In genomic region chr6:36631326-36632046, GRCh38 we compare ENCODE assay signal across 24 cellular contexts. TPM values are rescaled to one million over a fixed set of nuclear protein-coding genes. Genes with fewer than 3 reads are reported as not detected.
A peak's percentile ranks its signal among the peaks of the same experiment; 100 is the strongest.
DNase-seq lines count a peak whose midpoint lies in the region; ATAC-seq and TF ChIP-seq lines count a peak whose summit lies in the region.
"Had no signal": no experiment of that assay in that cellular context is flagged by ENCODE, and none has a peak within 500 bp of the region (broad histone marks: within the 10 kb centered on the region; RNA-seq: fewer than 3 reads in every experiment).

No MANE protein-coding gene starts in this region.

- H3K27me3 ChIP-seq in cardiac muscle cell, result no peaks in the 10 kb centered on the region
- H3K27me3 ChIP-seq in adrenal gland, result no peaks in the 10 kb centered on the region
- H3K27me3 ChIP-seq in naive thymus-derived CD4-positive, alpha-beta T cell (ENCODE audit: control insufficient read depth in 2 of 2, insufficient read depth in 2 of 2, low read length in 2 of 2), result no peaks in the 10 kb centered on the region
- H3K27me3 ChIP-seq: brain microvascular endothelial cell, heart right ventricle, neutrophil, right lobe of liver had no signal

- peak overlapping the region; percentile 60 for H3K27ac ChIP-seq in cardiac muscle cell
- no peak overlapping the region for H3K27ac ChIP-seq in adrenal gland
- H3K27ac ChIP-seq in naive thymus-derived CD4-positive, alpha-beta T cell (ENCODE audit: low read depth, low read length), result no peak overlapping the region
- H3K27ac ChIP-seq: brain microvascular endothelial cell, heart right ventricle, neutrophil, right lobe of liver had no signal

- H3K4me1 ChIP-seq in cardiac muscle cell (ENCODE audit: low read depth) (peaks cover 23% of the 10 kb centered on the region), adrenal gland (replicated peaks in 1 of 2) (peaks cover 8 to 21% of the 10 kb centered on the region in 2 donors)
- H3K4me1 ChIP-seq in naive thymus-derived CD4-positive, alpha-beta T cell (ENCODE audit: control insufficient read depth in 2 of 2, insufficient read depth in 2 of 2, low read length in 2 of 2), result no peaks in the 10 kb centered on the region

- TF ChIP-seq CTCF in cardiac muscle cell (IDR thresholded peaks at IDR 0.05; ENCODE audit: low read depth, low read length) (no peak), nephron (IDR thresholded peaks at IDR 0.05; ENCODE audit: unreplicated experiment in 3 of 3) (no peak), adrenal gland (IDR thresholded peaks at IDR 0.05) (no peak)

- 84 to 87% (median 86%) methylated on average over 14 to 17 of the region's 17 CpGs for WGBS in adrenal gland, 4 donors

- peak in 1 of 2 donors; percentile 60 for DNase-seq in cardiac muscle cell (ENCODE audit: low read depth in 1 of 2, low spot score in 1 of 2)
- DNase-seq in Right ventricle myocardium superior, result no peak
- peak; percentile 77 for DNase-seq in left kidney (ENCODE audit: low read depth, low spot score)
- no peak for DNase-seq in adrenal gland
- DNase-seq in activated T-helper 1 cell treated with anti-CD3 and anti-CD28 coated beads, Interleukin-12 subunit alpha, Interleukin-12 subunit beta, Interleukin-2, Interleukin-4 antibody, amounts not matched to agents 30 ng/mL and 10 ng/mL and 1 ng/mL, durations not matched to agents 14 hours and 24 hours and 36 hours (ENCODE audit: low spot score), result no peak
- DNase-seq in naive thymus-derived CD4-positive, alpha-beta T cell, result no peak
- DNase-seq: activated CD4-positive, alpha-beta T cell treated with anti-CD3 and anti-CD28 coated beads for 36 hours; activated CD8-positive, alpha-beta T cell treated with anti-CD3 and anti-CD28 coated beads, Interleukin-2, amount 10 ng/mL, durations not matched to agents 7 days and 5 days; activated naive CD4-positive, alpha-beta T cell treated with anti-CD3 and anti-CD28 coated beads, Interleukin-2, amount 10 ng/mL, durations not matched to agents 7 days and 5 days; amniotic stem cell; brain microvascular endothelial cell; CD4-positive, CD25-positive, alpha-beta regulatory T cell; heart right ventricle; NCI-H146; NCI-H446 treated with DMSO at 0.1 percent for 48 hours; NCI-H774; stimulated activated CD4-positive, alpha-beta T cell treated with anti-CD3 and anti-CD28 coated beads, Interleukin-4, amount 100 ng/mL, for 24 hours; trophoblast cell had no signal

- H3K27me3 Mint-ChIP-seq in nephron (ENCODE audit: low read depth), result peaks cover 11% of the 10 kb centered on the region
- H3K27me3 Mint-ChIP-seq in activated T-helper 1 cell treated with anti-CD3 and anti-CD28 coated beads, Interleukin-12 subunit alpha, Interleukin-12 subunit beta, Interleukin-2, Interleukin-4 antibody, amounts not matched to agents 30 ng/mL and 10 ng/mL and 1 ng/mL, durations not matched to agents 14 hours and 24 hours and 36 hours (ENCODE audit: insufficient read depth), result no peaks in the 10 kb centered on the region
- no peaks in the 10 kb centered on the region for H3K27me3 Mint-ChIP-seq in naive thymus-derived CD4-positive, alpha-beta T cell
- H3K27me3 Mint-ChIP-seq: activated CD4-positive, alpha-beta T cell treated with anti-CD3 and anti-CD28 coated beads for 36 hours; activated T-helper 17 cell treated with anti-CD3 and anti-CD28 coated beads, Interleukin-2, amount 50 U/mL, for 72 hours had no signal

- peaks cover 65% of the 10 kb centered on the region for H3K4me1 Mint-ChIP-seq in nephron
- peaks cover 20% of the 10 kb centered on the region for H3K4me1 Mint-ChIP-seq in activated T-helper 1 cell treated with anti-CD3 and anti-CD28 coated beads, Interleukin-12 subunit alpha, Interleukin-12 subunit beta, Interleukin-2, Interleukin-4 antibody, amounts not matched to agents 30 ng/mL and 10 ng/mL and 1 ng/mL, durations not matched to agents 14 hours and 24 hours and 36 hours (ENCODE audit: low read depth)
- H3K4me1 Mint-ChIP-seq in naive thymus-derived CD4-positive, alpha-beta T cell, result peaks cover 0 to 20% (median 0%) of the 10 kb centered on the region in 7 donors
- H3K4me1 Mint-ChIP-seq: CD4-positive, CD25-positive, alpha-beta regulatory T cell had no signal

- H3K36me3 Mint-ChIP-seq in nephron (ENCODE audit: low read depth), result no peaks in the 10 kb centered on the region
- no peaks in the 10 kb centered on the region for H3K36me3 Mint-ChIP-seq in activated T-helper 1 cell treated with anti-CD3 and anti-CD28 coated beads, Interleukin-12 subunit alpha, Interleukin-12 subunit beta, Interleukin-2, Interleukin-4 antibody, amounts not matched to agents 30 ng/mL and 10 ng/mL and 1 ng/mL, durations not matched to agents 14 hours and 24 hours and 36 hours (ENCODE audit: low read depth)
- no peaks in the 10 kb centered on the region for H3K36me3 Mint-ChIP-seq in naive thymus-derived CD4-positive, alpha-beta T cell
- H3K36me3 Mint-ChIP-seq: activated naive CD4-positive, alpha-beta T cell treated with anti-CD3 and anti-CD28 coated beads, Interleukin-2, amount 10 ng/mL, durations not matched to agents 7 days and 5 days; CD4-positive, CD25-positive, alpha-beta regulatory T cell had no signal

- H3K9me3 ChIP-seq in cardiac muscle cell (ENCODE audit: low read depth), result no peaks in the 10 kb centered on the region
- H3K9me3 ChIP-seq in adrenal gland (replicated peaks in 1 of 3), result no peaks in the 10 kb centered on the region
- H3K9me3 ChIP-seq in naive thymus-derived CD4-positive, alpha-beta T cell (ENCODE audit: control insufficient read depth in 2 of 3, low read length in 3 of 3), result no peaks in the 10 kb centered on the region
- H3K9me3 ChIP-seq: heart right ventricle, neutrophil, right lobe of liver had no signal

- POLR2A ChIA-PET in naive thymus-derived CD4-positive, alpha-beta T cell (lab: Charles Lee), result no interaction called here

- ATAC-seq in Right ventricle myocardium superior (ENCODE audit: poor library complexity), result no peak
- ATAC-seq in HG03439 (IDR thresholded peaks at IDR 0.05; ENCODE audit: unreplicated experiment), result no peak
- ATAC-seq in naive thymus-derived CD4-positive, alpha-beta T cell, result no peak
- ATAC-seq: activated CD4-positive, alpha-beta T cell treated with anti-CD3 and anti-CD28 coated beads for 36 hours; activated CD8-positive, alpha-beta T cell treated with anti-CD3 and anti-CD28 coated beads, Interleukin-2, amount 10 ng/mL, durations not matched to agents 7 days and 5 days; activated T-helper 17 cell treated with anti-CD3 and anti-CD28 coated beads, Interleukin-2, amount 50 U/mL, for 72 hours; heart right ventricle; right lobe of liver had no signal

- no peak for TF ChIP-seq POLR2A in adrenal gland (IDR thresholded peaks at IDR 0.05)

- peak overlapping the region; percentile 82 to 93 (median 86) for H3K27ac Mint-ChIP-seq in nephron
- H3K27ac Mint-ChIP-seq in activated T-helper 1 cell treated with anti-CD3 and anti-CD28 coated beads, Interleukin-12 subunit alpha, Interleukin-12 subunit beta, Interleukin-2, Interleukin-4 antibody, amounts not matched to agents 30 ng/mL and 10 ng/mL and 1 ng/mL, durations not matched to agents 14 hours and 24 hours and 36 hours, result no peak overlapping the region
- H3K27ac Mint-ChIP-seq in naive thymus-derived CD4-positive, alpha-beta T cell, result no peak overlapping the region
- H3K27ac Mint-ChIP-seq: activated CD4-positive, alpha-beta T cell treated with anti-CD3 and anti-CD28 coated beads for 36 hours; activated CD8-positive, alpha-beta T cell treated with anti-CD3 and anti-CD28 coated beads, Interleukin-2, amount 10 ng/mL, durations not matched to agents 7 days and 5 days; activated naive CD4-positive, alpha-beta T cell treated with anti-CD3 and anti-CD28 coated beads, Interleukin-2, amount 10 ng/mL, durations not matched to agents 7 days and 5 days; activated T-helper 17 cell treated with anti-CD3 and anti-CD28 coated beads, Interleukin-2, amount 50 U/mL, for 72 hours; CD4-positive, CD25-positive, alpha-beta regulatory T cell; progenitor cell of endocrine pancreas had no signal

- CTCF ChIA-PET in naive thymus-derived CD4-positive, alpha-beta T cell (lab: Charles Lee), result no interaction called here

- H3K4me3 ChIP-seq in cardiac muscle cell (no peak overlapping the region), adrenal gland (no peak overlapping the region)
- no peak overlapping the region for H3K4me3 ChIP-seq in naive thymus-derived CD4-positive, alpha-beta T cell (ENCODE audit: low read length)
- H3K4me3 ChIP-seq: heart right ventricle, right lobe of liver had no signal

- H3K36me3 ChIP-seq in cardiac muscle cell, result no peaks in the 10 kb centered on the region
- no peaks in the 10 kb centered on the region for H3K36me3 ChIP-seq in adrenal gland (replicated peaks in 1 of 2)
- no peaks in the 10 kb centered on the region for H3K36me3 ChIP-seq in naive thymus-derived CD4-positive, alpha-beta T cell (ENCODE audit: control insufficient read depth in 2 of 3, insufficient read depth in 3 of 3, low read length in 3 of 3)
- H3K36me3 ChIP-seq: brain microvascular endothelial cell, heart right ventricle, neutrophil, right lobe of liver had no signal

- peak overlapping the region in 2 of 3 experiments; percentile 38 to 43 for H3K4me3 Mint-ChIP-seq in nephron
- no peak overlapping the region for H3K4me3 Mint-ChIP-seq in activated T-helper 1 cell treated with anti-CD3 and anti-CD28 coated beads, Interleukin-12 subunit alpha, Interleukin-12 subunit beta, Interleukin-2, Interleukin-4 antibody, amounts not matched to agents 30 ng/mL and 10 ng/mL and 1 ng/mL, durations not matched to agents 14 hours and 24 hours and 36 hours
- H3K4me3 Mint-ChIP-seq in naive thymus-derived CD4-positive, alpha-beta T cell, result no peak overlapping the region
- H3K4me3 Mint-ChIP-seq: activated CD4-positive, alpha-beta T cell treated with anti-CD3 and anti-CD28 coated beads for 36 hours; activated CD8-positive, alpha-beta T cell treated with anti-CD3 and anti-CD28 coated beads, Interleukin-2, amount 10 ng/mL, durations not matched to agents 7 days and 5 days; activated naive CD4-positive, alpha-beta T cell treated with anti-CD3 and anti-CD28 coated beads, Interleukin-2, amount 10 ng/mL, durations not matched to agents 7 days and 5 days; activated T-helper 17 cell treated with anti-CD3 and anti-CD28 coated beads, Interleukin-2, amount 50 U/mL, for 72 hours; CD4-positive, CD25-positive, alpha-beta regulatory T cell had no signal

- intact Hi-C loops in Right ventricle myocardium superior (cut with DNase I) (loop anchor here (5.0 kb wide), 1 partner anchor 46 kb away; the partner anchor contains the start of gene CDKN1A), adrenal gland (cut with DNase I) (no loop called here)
- intact Hi-C loops in activated T-helper 1 cell treated with anti-CD3 and anti-CD28 coated beads, Interleukin-12 subunit alpha, Interleukin-12 subunit beta, Interleukin-2, Interleukin-4 antibody, amounts not matched to agents 30 ng/mL and 10 ng/mL and 1 ng/mL, durations not matched to agents 14 hours and 24 hours and 36 hours (cut with micrococcal nuclease), result no loop called here
- intact Hi-C loops in naive thymus-derived CD4-positive, alpha-beta T cell (cut with micrococcal nuclease), result no loop called here

- H3K9me3 Mint-ChIP-seq in nephron, result no peaks in the 10 kb centered on the region
- H3K9me3 Mint-ChIP-seq in activated T-helper 1 cell treated with anti-CD3 and anti-CD28 coated beads, Interleukin-12 subunit alpha, Interleukin-12 subunit beta, Interleukin-2, Interleukin-4 antibody, amounts not matched to agents 30 ng/mL and 10 ng/mL and 1 ng/mL, durations not matched to agents 14 hours and 24 hours and 36 hours, result no peaks in the 10 kb centered on the region
- H3K9me3 Mint-ChIP-seq in naive thymus-derived CD4-positive, alpha-beta T cell, result no peaks in the 10 kb centered on the region
- H3K9me3 Mint-ChIP-seq: activated naive CD4-positive, alpha-beta T cell treated with anti-CD3 and anti-CD28 coated beads, Interleukin-2, amount 10 ng/mL, durations not matched to agents 7 days and 5 days; activated T-helper 17 cell treated with anti-CD3 and anti-CD28 coated beads, Interleukin-2, amount 50 U/mL, for 72 hours; CD4-positive, CD25-positive, alpha-beta regulatory T cell had no signal

RNA-seq across cellular contexts. Expression of gene SRSF3, which starts 37.3 kb away (rescaled TPM):
- total RNA-seq in cardiac muscle cell (122 and 127 TPM in 2 replicates), Right ventricle myocardium superior (122 TPM), adrenal gland (100 to 1,000 TPM in 6 of 8 donors, 10 to 100 TPM in 2; 28.9 to 291 (median 123) TPM)
- polyA plus RNA-seq in cardiac muscle cell (160 and 184 TPM in 2 replicates), adrenal gland (100 to 1,000 TPM in 1 of 3 donors, 10 to 100 TPM in 2; 87.8 to 290 (median 92.4) TPM)
- 525 and 546 TPM in 2 replicates for total RNA-seq in activated T-helper 1 cell treated with anti-CD3 and anti-CD28 coated beads, Interleukin-12 subunit alpha, Interleukin-12 subunit beta, Interleukin-2, Interleukin-4 antibody, amounts not matched to agents 30 ng/mL and 10 ng/mL and 1 ng/mL, durations not matched to agents 14 hours and 24 hours and 36 hours
- total RNA-seq in naive thymus-derived CD4-positive, alpha-beta T cell, result 100 to 1,000 TPM; 317 to 510 (median 426) TPM
- 100 to 1,000 TPM; 359 to 403 TPM for polyA plus RNA-seq in naive thymus-derived CD4-positive, alpha-beta T cell

RNA-seq across cellular contexts. Expression of gene CDKN1A, which starts 47.0 kb away (rescaled TPM):
- total RNA-seq in cardiac muscle cell, result 60.8 and 119 TPM in 2 replicates
- 70.8 and 141 TPM in 2 replicates for polyA plus RNA-seq in cardiac muscle cell
- 54.5 TPM for total RNA-seq in Right ventricle myocardium superior
- 100 to 1,000 TPM in 2 of 8 donors, 10 to 100 TPM in 6; 44.7 to 154 (median 79.9) TPM for total RNA-seq in adrenal gland
- polyA plus RNA-seq in adrenal gland, result 10 to 100 TPM; 18.8 to 45.1 (median 25.2) TPM
- total RNA-seq in activated T-helper 1 cell treated with anti-CD3 and anti-CD28 coated beads, Interleukin-12 subunit alpha, Interleukin-12 subunit beta, Interleukin-2, Interleukin-4 antibody, amounts not matched to agents 30 ng/mL and 10 ng/mL and 1 ng/mL, durations not matched to agents 14 hours and 24 hours and 36 hours, result 105 and 107 TPM in 2 replicates
- total RNA-seq in naive thymus-derived CD4-positive, alpha-beta T cell, result 100 to 1,000 TPM in 2 of 5 experiments, 10 to 100 TPM in 1, 1 to 10 TPM in 2; 1.5 to 156 (median 53.6) TPM
- polyA plus RNA-seq in naive thymus-derived CD4-positive, alpha-beta T cell, result under 1 TPM; 0.08 to 0.19 TPM

Comparison
In these comparisons a context has a peak if more than half of its experiments do, and no peak if none do; other contexts are left out.
1. H3K27ac Mint-ChIP-seq: peak in nephron (3 of 3); none in activated T-helper 1 cell treated with anti-CD3 and anti-CD28 coated beads, Interleukin-12 subunit alpha, Interleukin-12 subunit beta, Interleukin-2, Interleukin-4 antibody, amounts not matched to agents 30 ng/mL and 10 ng/mL and 1 ng/mL, durations not matched to agents 14 hours and 24 hours and 36 hours (single experiment) and naive thymus-derived CD4-positive, alpha-beta T cell (0 of 9).
2. H3K4me3 Mint-ChIP-seq: peak in nephron (2 of 3); none in activated T-helper 1 cell treated with anti-CD3 and anti-CD28 coated beads, Interleukin-12 subunit alpha, Interleukin-12 subunit beta, Interleukin-2, Interleukin-4 antibody, amounts not matched to agents 30 ng/mL and 10 ng/mL and 1 ng/mL, durations not matched to agents 14 hours and 24 hours and 36 hours (single experiment) and naive thymus-derived CD4-positive, alpha-beta T cell (0 of 10).